Comparison of ENCODE assay signal across 8 cellular contexts in the genomic region with DNA sequence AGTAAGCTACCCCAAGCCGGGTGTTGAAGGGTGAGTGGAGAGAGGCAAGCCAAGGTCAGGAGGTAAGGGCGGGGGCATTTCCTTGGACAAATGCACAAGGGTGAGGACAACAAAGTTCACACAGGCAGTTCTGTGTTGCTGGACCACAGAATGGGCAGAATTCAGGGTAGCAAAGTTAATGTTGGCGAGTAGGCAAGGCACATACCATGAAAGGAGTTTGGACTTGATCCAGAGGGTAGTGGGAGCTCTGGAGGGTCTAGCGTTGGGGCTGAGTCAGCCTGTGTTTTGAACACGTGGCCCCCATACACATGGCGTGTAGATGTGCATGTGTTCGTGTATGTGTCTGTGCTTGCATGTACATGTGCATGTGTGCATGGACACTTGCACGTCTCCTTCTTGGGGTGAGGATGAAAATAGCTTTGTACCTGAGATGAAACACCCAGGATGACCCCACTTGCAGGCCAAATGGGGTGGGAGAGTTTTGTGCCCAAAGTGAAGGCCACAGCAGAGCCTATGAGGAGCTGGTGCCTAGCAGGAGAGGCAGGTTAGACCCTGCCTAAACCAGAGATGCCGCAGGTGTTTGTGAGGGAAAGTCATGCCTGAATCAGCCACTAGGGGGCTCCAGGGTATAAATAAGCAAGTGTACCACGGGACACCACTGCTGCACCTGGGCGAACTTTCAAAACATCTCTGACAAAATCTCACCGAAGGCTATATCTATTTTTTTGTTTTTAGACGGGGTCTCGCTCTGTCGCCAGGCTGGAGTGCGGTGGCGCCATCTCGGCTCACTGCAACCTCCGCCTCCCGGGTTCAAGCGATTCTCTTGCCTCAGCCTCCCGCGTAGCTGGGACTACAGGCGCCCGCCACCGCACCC. TPM values are rescaled to one million over a fixed set of nuclear protein-coding genes. Genes with fewer than 3 reads are reported as not detected.
DNase-seq lines count a peak whose midpoint lies in the region; ATAC-seq lines count a peak whose summit lies in the region.

No MANE protein-coding gene starts in this region.

- H3K27me3 ChIP-seq in CD4-positive, CD25-positive, alpha-beta regulatory T cell (ENCODE audit: control insufficient read depth, insufficient read depth, low read length), result no peaks in the 10 kb centered on the region

- H3K36me3 ChIP-seq in CD4-positive, CD25-positive, alpha-beta regulatory T cell (ENCODE audit: control insufficient read depth, insufficient read depth, low read length), result no peaks in the 10 kb centered on the region

- peak; percentile 73 to 79 for ATAC-seq in CD4-positive, CD25-positive, alpha-beta regulatory T cell (ENCODE audit: low read depth in 2 of 2)
- ATAC-seq in GM21528 (IDR thresholded peaks at IDR 0.05; ENCODE audit: low FRiP score, unreplicated experiment), result peak; percentile 49
- ATAC-seq in GM18873 (IDR thresholded peaks at IDR 0.05; ENCODE audit: low FRiP score, unreplicated experiment), result no peak

- H3K4me1 Mint-ChIP-seq in CD4-positive, CD25-positive, alpha-beta regulatory T cell, result peaks cover 0 to 8% (median 5%) of the 10 kb centered on the region in 4 donors

- H3K4me1 ChIP-seq in CD4-positive, CD25-positive, alpha-beta regulatory T cell (ENCODE audit: control insufficient read depth, insufficient read depth, low read length, poor library complexity, severe bottlenecking), result no peaks in the 10 kb centered on the region

- H3K27me3 Mint-ChIP-seq in CD4-positive, CD25-positive, alpha-beta regulatory T cell, result no peaks in the 10 kb centered on the region

- H3K9me3 ChIP-seq in CD4-positive, CD25-positive, alpha-beta regulatory T cell (ENCODE audit: control insufficient read depth in 2 of 2, low read length in 2 of 2), result no peaks in the 10 kb centered on the region

- peak overlapping the region in 1 of 3 donors; percentile 67 for H3K27ac Mint-ChIP-seq in CD4-positive, CD25-positive, alpha-beta regulatory T cell

- H3K4me3 Mint-ChIP-seq in CD4-positive, CD25-positive, alpha-beta regulatory T cell, result peak overlapping the region in 1 of 4 donors; percentile 14

- H3K27ac ChIP-seq in CD4-positive, CD25-positive, alpha-beta regulatory T cell (ENCODE audit: insufficient read depth, low read length, poor library complexity, severe bottlenecking), result no peak overlapping the region

- no peak overlapping the region for H3K4me3 ChIP-seq in CD4-positive, CD25-positive, alpha-beta regulatory T cell (ENCODE audit: low read depth, low read length)

- no peaks in the 10 kb centered on the region for H3K9me3 Mint-ChIP-seq in CD4-positive, CD25-positive, alpha-beta regulatory T cell

- DNase-seq in CD4-positive, CD25-positive, alpha-beta regulatory T cell, result peak; percentile 71 to 88 (median 83)
- DNase-seq in NCI-H128 (lab: John Stamatoyannopoulos, UW; ENCODE audit: unreplicated experiment) (peak; percentile 70), T-helper 9 cell (peak; percentile 83), amygdala (lab: John Stamatoyannopoulos, UW) (peak in 36 of 56 donors; percentile 13 to 84 (median 42)), hepatic stellate cell (ENCODE audit: low spot score) (peak; percentile 69)
- DNase-seq in stimulated activated CD4-positive, alpha-beta T cell treated with anti-CD3 and anti-CD28 coated beads, Interleukin-12 subunit alpha, Interleukin-12 subunit beta, amount 100 ng/mL, for 24 hours (ENCODE audit: low read depth in 2 of 2), result peak; percentile 59 to 85

- H3K36me3 Mint-ChIP-seq in CD4-positive, CD25-positive, alpha-beta regulatory T cell, result no peaks in the 10 kb centered on the region

RNA-seq across cellular contexts. Expression of gene SLC27A3, which starts 21.8 kb away (rescaled TPM):
- 8.3 TPM for total RNA-seq in CD4-positive, CD25-positive, alpha-beta regulatory T cell
- 1 to 10 TPM; 5.4 to 8.3 (median 5.9) TPM for polyA plus RNA-seq in CD4-positive, CD25-positive, alpha-beta regulatory T cell
